In the genomic region with DNA sequence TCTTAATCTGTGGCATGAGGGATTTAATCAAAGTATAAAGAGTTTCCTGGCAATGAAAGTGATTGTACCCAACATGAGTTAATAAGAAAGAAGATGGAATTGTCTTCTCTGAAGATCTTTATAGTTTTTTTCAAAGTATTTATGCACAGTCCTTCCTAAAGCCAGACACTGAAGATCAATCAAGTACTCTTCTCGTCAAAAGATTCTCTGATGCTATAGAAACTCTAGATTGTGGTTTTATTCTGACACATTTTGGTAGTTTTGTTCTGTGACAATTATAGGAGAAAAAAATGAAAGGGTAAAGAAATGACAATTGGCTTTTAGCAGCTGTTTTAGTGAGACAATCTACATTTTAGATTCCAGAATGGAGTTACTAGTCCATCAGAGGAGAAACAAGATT, we compare ENCODE assay signal across 16 cellular contexts.
"Had no signal": no experiment of that assay in that cellular context is flagged by ENCODE, and none has a peak within 500 bp of the region (broad histone marks: within the 10 kb centered on the region; RNA-seq: fewer than 3 reads in every experiment).

No MANE protein-coding gene starts in this region.

- H3K4me3 ChIP-seq: body of pancreas, cardiac muscle cell, SJCRH30, stomach, transverse colon had no signal

- H3K27ac ChIP-seq: body of pancreas, cardiac muscle cell, parathyroid adenoma, SJCRH30, stomach, transverse colon had no signal

- ATAC-seq: body of pancreas, left colon, right cardiac atrium, T-cell had no signal

- H3K4me1 Mint-ChIP-seq: T-cell had no signal

- H3K27ac Mint-ChIP-seq: T-cell; T-helper 2 cell treated with Interferon-gamma antibody and Interleukin-4, amounts not matched to agents 5 μg/mL and 100 μg/mL, for 36 hours had no signal

- DNase-seq: activated CD4-positive, alpha-beta T cell treated with anti-CD3 and anti-CD28 coated beads for 48 hours; activated gamma-delta T cell treated with Interleukin-2 at 50 U/mL for 16 hours; body of pancreas; effector CD4-positive, alpha-beta T cell; left colon; mesenchymal stem cell; nucleus accumbens; right cardiac atrium; SJCRH30; stimulated activated CD4-positive, alpha-beta T cell treated with anti-CD3 and anti-CD28 coated beads, Interleukin-4, amount 100 ng/mL, for 24 hours; stomach; T-cell; transverse colon had no signal

- H3K4me3 Mint-ChIP-seq: T-cell; T-helper 2 cell treated with Interferon-gamma antibody and Interleukin-4, amounts not matched to agents 5 μg/mL and 100 μg/mL, for 36 hours had no signal

- H3K9me3 Mint-ChIP-seq: T-cell; T-helper 2 cell treated with Interferon-gamma antibody and Interleukin-4, amounts not matched to agents 5 μg/mL and 100 μg/mL, for 36 hours had no signal

- H3K36me3 Mint-ChIP-seq: T-cell had no signal
